22 cellular contexts compared by ENCODE assay signal in genomic region chr3:192284443-192285072, GRCh38.
DNase-seq lines count a peak whose midpoint lies in the region; ATAC-seq and TF ChIP-seq lines count a peak whose summit lies in the region.
"Had no signal": no experiment of that assay in that cellular context is flagged by ENCODE, and none has a peak within 500 bp of the region (broad histone marks: within the 10 kb centered on the region; RNA-seq: fewer than 3 reads in every experiment).

No MANE protein-coding gene starts in this region.

- H3K9ac ChIP-seq in colonic mucosa (ENCODE audit: low read depth in 2 of 2, low read length in 2 of 2) = no peak overlapping the region
- H3K9ac ChIP-seq: BLaER1 had no signal

- H3K27me3 ChIP-seq in right atrium auricular region (no peaks in the 10 kb centered on the region), right lobe of liver (no peaks in the 10 kb centered on the region), colonic mucosa (no peaks in the 10 kb centered on the region)
- H3K27me3 ChIP-seq: BLaER1, MG63 had no signal

- no peak overlapping the region for H3K4me3 Mint-ChIP-seq in natural killer cell treated with Interleukin-12 subunit alpha and Interleukin-12 subunit beta and Interleukin-15 and Interleukin-18, amount 100 ng/mL, for 72 hours
- H3K4me3 Mint-ChIP-seq: CD4-positive, alpha-beta T cell had no signal

- no peaks in the 10 kb centered on the region for H3K36me3 Mint-ChIP-seq in natural killer cell treated with Interleukin-12 subunit alpha and Interleukin-12 subunit beta and Interleukin-15 and Interleukin-18, amount 100 ng/mL, for 72 hours

- TF ChIP-seq CTCF in right atrium auricular region (IDR thresholded peaks at IDR 0.05) (no peak), epithelial cell of esophagus (IDR thresholded peaks at IDR 0.05; ENCODE audit: insufficient read depth, low read depth, low read length, missing control alignments) (no peak), right lobe of liver (IDR thresholded peaks at IDR 0.05) (no peak), colonic mucosa (IDR thresholded peaks at IDR 0.05) (no peak)

- H3K27ac ChIP-seq in right atrium auricular region (no peak overlapping the region), right lobe of liver (no peak overlapping the region), colonic mucosa (no peak overlapping the region)
- H3K27ac ChIP-seq: 22Rv1, BLaER1 had no signal

- ATAC-seq in Right ventricle myocardium superior (ENCODE audit: poor library complexity) (peak; percentile 32), right lobe of liver (peak; percentile 39 to 82 (median 62)), HG03196 (IDR thresholded peaks at IDR 0.05; ENCODE audit: unreplicated experiment) (no peak)
- ATAC-seq in natural killer cell treated with Interleukin-12 subunit alpha and Interleukin-12 subunit beta and Interleukin-15 and Interleukin-18, amount 100 ng/mL, for 72 hours = no peak
- ATAC-seq: K562, Right ventricle myocardium inferior had no signal

- intact Hi-C loops in Right ventricle myocardium superior (cut with DNase I) (no loop called here), right lobe of liver (cut with DNase I) (no loop called here), colonic mucosa (cut with DNase I) (no loop called here)

- TF ChIP-seq POLR2A in right lobe of liver (IDR thresholded peaks at IDR 0.05) = no peak

- DNase-seq in Right ventricle myocardium superior = no peak
- no peak for DNase-seq in right atrium auricular region (ENCODE audit: low spot score)
- DNase-seq in epithelial cell of esophagus (ENCODE audit: low read depth) = peak; percentile 8
- no peak for DNase-seq in right lobe of liver
- DNase-seq in natural killer cell treated with Interleukin-12 subunit alpha and Interleukin-12 subunit beta and Interleukin-15 and Interleukin-18, amount 100 ng/mL, for 72 hours (ENCODE audit: low spot score) = no peak
- no peak for DNase-seq in colonic mucosa
- DNase-seq in SKM-1 (lab: John Stamatoyannopoulos, UW; ENCODE audit: unreplicated experiment) = no peak
- DNase-seq: ACHN; CD4-positive, alpha-beta T cell; COR-L47; DND-41; MG63; NCI-H1417; NCI-H1694 treated with DMSO at 0.1 percent for 48 hours; NCI-H446; NCI-H526 treated with DMSO at 0.1 percent for 48 hours had no signal

- no peaks in the 10 kb centered on the region for H3K27me3 Mint-ChIP-seq in natural killer cell treated with Interleukin-12 subunit alpha and Interleukin-12 subunit beta and Interleukin-15 and Interleukin-18, amount 100 ng/mL, for 72 hours
- H3K27me3 Mint-ChIP-seq: CD4-positive, alpha-beta T cell had no signal

- H3K9me3 ChIP-seq in right atrium auricular region = no peaks in the 10 kb centered on the region
- H3K9me3 ChIP-seq in right lobe of liver = no peaks in the 10 kb centered on the region
- H3K9me3 ChIP-seq in colonic mucosa = no peaks in the 10 kb centered on the region
- H3K9me3 ChIP-seq: BLaER1, HAP-1, MG63 had no signal

- no peaks in the 10 kb centered on the region for H3K4me1 Mint-ChIP-seq in natural killer cell treated with Interleukin-12 subunit alpha and Interleukin-12 subunit beta and Interleukin-15 and Interleukin-18, amount 100 ng/mL, for 72 hours (ENCODE audit: low read depth in 2 of 2)

- H3K4me3 ChIP-seq in right atrium auricular region = no peak overlapping the region
- H3K4me3 ChIP-seq in epithelial cell of esophagus (ENCODE audit: low read length) = no peak overlapping the region
- H3K4me3 ChIP-seq in right lobe of liver = no peak overlapping the region
- no peak overlapping the region for H3K4me3 ChIP-seq in colonic mucosa
- H3K4me3 ChIP-seq: BLaER1, HAP-1, K562, MG63 had no signal

- H3K36me3 ChIP-seq in right atrium auricular region (no peaks in the 10 kb centered on the region), right lobe of liver (no peaks in the 10 kb centered on the region), colonic mucosa (no peaks in the 10 kb centered on the region)
- H3K36me3 ChIP-seq: BLaER1, HAP-1, MG63 had no signal

- 71% methylated on average over 2 of the region's 2 CpGs for WGBS in right lobe of liver (ENCODE audit: insufficient coverage, low coverage, low lambda C conversion rate, missing lambda C conversion rate)

- H3K27ac Mint-ChIP-seq in natural killer cell treated with Interleukin-12 subunit alpha and Interleukin-12 subunit beta and Interleukin-15 and Interleukin-18, amount 100 ng/mL, for 72 hours = no peak overlapping the region
- H3K27ac Mint-ChIP-seq: CD4-positive, alpha-beta T cell had no signal

- H3K4me1 ChIP-seq in right atrium auricular region = no peaks in the 10 kb centered on the region
- peaks cover 0 to 5% (median 0%) of the 10 kb centered on the region in 4 donors for H3K4me1 ChIP-seq in right lobe of liver
- no peaks in the 10 kb centered on the region for H3K4me1 ChIP-seq in colonic mucosa
- H3K4me1 ChIP-seq: HAP-1 had no signal

- H3K9me3 Mint-ChIP-seq in natural killer cell treated with Interleukin-12 subunit alpha and Interleukin-12 subunit beta and Interleukin-15 and Interleukin-18, amount 100 ng/mL, for 72 hours = peaks cover 15% of the 10 kb centered on the region
- H3K9me3 Mint-ChIP-seq: CD4-positive, alpha-beta T cell had no signal

Comparison
In these comparisons a context has a peak if more than half of its experiments do, and no peak if none do; other contexts are left out.
1. ATAC-seq: peak in Right ventricle myocardium superior (single experiment) and right lobe of liver (4 of 4); none in natural killer cell treated with Interleukin-12 subunit alpha and Interleukin-12 subunit beta and Interleukin-15 and Interleukin-18, amount 100 ng/mL, for 72 hours (0 of 2) and HG03196 (single experiment).